1 cellular context compared by ENCODE assay signal in genomic region chr18:74066018-74066417, GRCh38.
TF ChIP-seq lines count a peak whose summit lies in the region.

No MANE protein-coding gene starts in this region.

TF ChIP-seq in H1, 55 proteins besides CTCF, POLR2A, EP300 and RAD21:
- TF ChIP-seq MAFK (IDR thresholded peaks at IDR 0.05; ENCODE audit: low read depth, low read length) (no peak), CHD2 (IDR thresholded peaks at IDR 0.05; ENCODE audit: low read length) (peak; percentile 76; the same call in 1 of the 2 replicates), BRCA1 (IDR thresholded peaks at IDR 0.05; ENCODE audit: low read depth, low read length) (0 out of 2 replicates have a peak, but pooled peaks have one; percentile 32), TAF7 (optimal IDR thresholded peaks at IDR 0.05; ENCODE audit: borderline replicate concordance, low read depth, low read length) (no peak), BACH1 (IDR thresholded peaks at IDR 0.05; ENCODE audit: low read length) (no peak), POU5F1 (IDR thresholded peaks at IDR 0.05; ENCODE audit: low read depth, low read length) (no peak)
